ENCODE assay signal across 1 cellular context in the genomic region with DNA sequence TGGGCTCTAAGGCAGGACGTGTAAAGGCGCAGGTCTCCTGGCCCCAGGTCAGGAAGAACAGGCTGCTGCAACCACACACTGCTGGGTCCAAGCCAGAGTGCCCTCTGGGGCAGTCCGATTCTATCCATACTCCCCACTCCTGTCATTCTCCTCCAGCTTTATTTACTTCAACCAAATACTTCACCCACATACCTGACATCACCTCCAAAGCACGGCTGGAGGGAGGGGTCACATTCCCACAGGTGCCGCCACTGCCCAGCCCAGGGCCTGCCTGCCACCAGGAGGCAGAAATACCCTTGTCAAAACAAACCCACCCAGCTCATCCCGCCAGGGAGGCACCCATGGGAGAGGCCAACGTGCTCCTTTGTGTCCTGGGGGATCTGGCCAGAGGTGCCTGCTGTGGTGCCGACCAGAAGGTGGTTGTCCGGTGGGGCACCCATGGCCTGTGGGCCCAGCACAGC.
TF ChIP-seq lines count a peak whose summit lies in the region.

No MANE protein-coding gene starts in this region.

TF ChIP-seq in HepG2, 621 proteins besides CTCF, POLR2A, EP300 and RAD21 (continued from another document and continues in another):
- TF ChIP-seq, protein P1, sequence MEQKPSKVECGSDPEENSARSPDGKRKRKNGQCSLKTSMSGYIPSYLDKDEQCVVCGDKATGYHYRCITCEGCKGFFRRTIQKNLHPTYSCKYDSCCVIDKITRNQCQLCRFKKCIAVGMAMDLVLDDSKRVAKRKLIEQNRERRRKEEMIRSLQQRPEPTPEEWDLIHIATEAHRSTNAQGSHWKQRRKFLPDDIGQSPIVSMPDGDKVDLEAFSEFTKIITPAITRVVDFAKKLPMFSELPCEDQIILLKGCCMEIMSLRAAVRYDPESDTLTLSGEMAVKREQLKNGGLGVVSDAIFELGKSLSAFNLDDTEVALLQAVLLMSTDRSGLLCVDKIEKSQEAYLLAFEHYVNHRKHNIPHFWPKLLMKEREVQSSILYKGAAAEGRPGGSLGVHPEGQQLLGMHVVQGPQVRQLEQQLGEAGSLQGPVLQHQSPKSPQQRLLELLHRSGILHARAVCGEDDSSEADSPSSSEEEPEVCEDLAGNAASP (CRISPR knock-in tag; IDR thresholded peaks at IDR 0.05; ENCODE audit: borderline replicate concordance), result no peak
- TF ChIP-seq ZFY (CRISPR knock-in tag; IDR thresholded peaks at IDR 0.05) (0 out of 2 replicates have a peak, but pooled peaks have one; percentile 26), KAT8 (CRISPR knock-in tag; IDR thresholded peaks at IDR 0.05) (0 out of 2 replicates have a peak, but pooled peaks have one; percentile 32), ZNF256 (CRISPR knock-in tag; conservative IDR thresholded peaks at IDR 0.05) (no peak), ZIK1 (CRISPR knock-in tag; IDR thresholded peaks at IDR 0.05; ENCODE audit: borderline replicate concordance, low read depth) (no peak), FOXO1 (CRISPR knock-in tag; IDR thresholded peaks at IDR 0.05) (no peak), TOPORS (CRISPR knock-in tag; IDR thresholded peaks at IDR 0.05) (no peak), XRCC5 (optimal IDR thresholded peaks at IDR 0.05; ENCODE audit: low read length) (no peak), ZBTB20 (CRISPR knock-in tag; IDR thresholded peaks at IDR 0.05; ENCODE audit: borderline replicate concordance, low read depth) (no peak; the same call in 1 of the 2 replicates), ZNF839 (CRISPR knock-in tag; IDR thresholded peaks at IDR 0.05; ENCODE audit: borderline replicate concordance) (no peak), PHF20 (CRISPR knock-in tag; IDR thresholded peaks at IDR 0.05) (no peak), ZNF678 (CRISPR knock-in tag; IDR thresholded peaks at IDR 0.05) (no peak), ZNF263 (CRISPR knock-in tag; IDR thresholded peaks at IDR 0.05) (peak; percentile 35; the same call in 1 of the 2 replicates), ZNF552 (CRISPR knock-in tag; IDR thresholded peaks at IDR 0.05; ENCODE audit: borderline replicate concordance) (no peak), ZNF143 (CRISPR knock-in tag; IDR thresholded peaks at IDR 0.05) (0 out of 2 replicates have a peak, but pooled peaks have one; percentile 10), ZFP36 (IDR thresholded peaks at IDR 0.05; ENCODE audit: borderline replicate concordance, low read depth, low read length, partially characterized antibody) (no peak), ZFP62 (CRISPR knock-in tag; IDR thresholded peaks at IDR 0.05) (0 out of 2 replicates have a peak, but pooled peaks have one; percentile 21), SNAI1 (CRISPR knock-in tag; IDR thresholded peaks at IDR 0.05; ENCODE audit: borderline replicate concordance) (0 out of 2 replicates have a peak, but pooled peaks have one; percentile 38), FOSL1 (CRISPR knock-in tag; IDR thresholded peaks at IDR 0.05; ENCODE audit: borderline replicate concordance) (no peak), ARNT (IDR thresholded peaks at IDR 0.05) (no peak), ZNF232 (CRISPR knock-in tag; IDR thresholded peaks at IDR 0.05; ENCODE audit: borderline replicate concordance) (0 out of 2 replicates have a peak, but pooled peaks have one; percentile 19), BRCA1 (CRISPR knock-in tag; IDR thresholded peaks at IDR 0.05) (0 out of 2 replicates have a peak, but pooled peaks have one; percentile 16), NFE2L1 (CRISPR knock-in tag; IDR thresholded peaks at IDR 0.05; ENCODE audit: borderline replicate concordance) (no peak), KAT2B (IDR thresholded peaks at IDR 0.05; ENCODE audit: borderline replicate concordance, low read depth, low read length) (no peak), BCL6 (CRISPR knock-in tag; IDR thresholded peaks at IDR 0.05) (no peak), KLF9 (CRISPR knock-in tag; IDR thresholded peaks at IDR 0.05; ENCODE audit: low read depth) (no peak), MYNN (CRISPR knock-in tag; IDR thresholded peaks at IDR 0.05; ENCODE audit: low read depth) (no peak), SP5 (CRISPR knock-in tag; IDR thresholded peaks at IDR 0.05; ENCODE audit: borderline replicate concordance, low read depth) (no peak), RFX5 (IDR thresholded peaks at IDR 0.05; ENCODE audit: low read depth, low read length) (no peak), CCDC6 (CRISPR knock-in tag; IDR thresholded peaks at IDR 0.05) (no peak), RELA (CRISPR knock-in tag; IDR thresholded peaks at IDR 0.05) (no peak), ZNF501 (CRISPR knock-in tag; IDR thresholded peaks at IDR 0.05) (0 out of 2 replicates have a peak, but pooled peaks have one; percentile 7), SIN3B (IDR thresholded peaks at IDR 0.05; ENCODE audit: low read length) (no peak), NR1H2 (CRISPR knock-in tag; IDR thresholded peaks at IDR 0.05; ENCODE audit: borderline replicate concordance, low read depth) (no peak), ZNF30 (CRISPR knock-in tag; IDR thresholded peaks at IDR 0.05) (no peak), HOXA3 (CRISPR knock-in tag; IDR thresholded peaks at IDR 0.05) (no peak; the same call in 1 of the 2 replicates)
- TF ChIP-seq, protein P2, sequence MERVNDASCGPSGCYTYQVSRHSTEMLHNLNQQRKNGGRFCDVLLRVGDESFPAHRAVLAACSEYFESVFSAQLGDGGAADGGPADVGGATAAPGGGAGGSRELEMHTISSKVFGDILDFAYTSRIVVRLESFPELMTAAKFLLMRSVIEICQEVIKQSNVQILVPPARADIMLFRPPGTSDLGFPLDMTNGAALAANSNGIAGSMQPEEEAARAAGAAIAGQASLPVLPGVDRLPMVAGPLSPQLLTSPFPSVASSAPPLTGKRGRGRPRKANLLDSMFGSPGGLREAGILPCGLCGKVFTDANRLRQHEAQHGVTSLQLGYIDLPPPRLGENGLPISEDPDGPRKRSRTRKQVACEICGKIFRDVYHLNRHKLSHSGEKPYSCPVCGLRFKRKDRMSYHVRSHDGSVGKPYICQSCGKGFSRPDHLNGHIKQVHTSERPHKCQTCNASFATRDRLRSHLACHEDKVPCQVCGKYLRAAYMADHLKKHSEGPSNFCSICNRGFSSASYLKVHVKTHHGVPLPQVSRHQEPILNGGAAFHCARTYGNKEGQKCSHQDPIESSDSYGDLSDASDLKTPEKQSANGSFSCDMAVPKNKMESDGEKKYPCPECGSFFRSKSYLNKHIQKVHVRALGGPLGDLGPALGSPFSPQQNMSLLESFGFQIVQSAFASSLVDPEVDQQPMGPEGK (CRISPR knock-in tag; IDR thresholded peaks at IDR 0.05), result 0 out of 2 replicates have a peak, but pooled peaks have one; percentile 11
- TF ChIP-seq, protein P3, sequence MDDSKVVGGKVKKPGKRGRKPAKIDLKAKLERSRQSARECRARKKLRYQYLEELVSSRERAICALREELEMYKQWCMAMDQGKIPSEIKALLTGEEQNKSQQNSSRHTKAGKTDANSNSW (CRISPR knock-in tag; IDR thresholded peaks at IDR 0.05; ENCODE audit: borderline replicate concordance), result no peak
- TF ChIP-seq, protein P4, sequence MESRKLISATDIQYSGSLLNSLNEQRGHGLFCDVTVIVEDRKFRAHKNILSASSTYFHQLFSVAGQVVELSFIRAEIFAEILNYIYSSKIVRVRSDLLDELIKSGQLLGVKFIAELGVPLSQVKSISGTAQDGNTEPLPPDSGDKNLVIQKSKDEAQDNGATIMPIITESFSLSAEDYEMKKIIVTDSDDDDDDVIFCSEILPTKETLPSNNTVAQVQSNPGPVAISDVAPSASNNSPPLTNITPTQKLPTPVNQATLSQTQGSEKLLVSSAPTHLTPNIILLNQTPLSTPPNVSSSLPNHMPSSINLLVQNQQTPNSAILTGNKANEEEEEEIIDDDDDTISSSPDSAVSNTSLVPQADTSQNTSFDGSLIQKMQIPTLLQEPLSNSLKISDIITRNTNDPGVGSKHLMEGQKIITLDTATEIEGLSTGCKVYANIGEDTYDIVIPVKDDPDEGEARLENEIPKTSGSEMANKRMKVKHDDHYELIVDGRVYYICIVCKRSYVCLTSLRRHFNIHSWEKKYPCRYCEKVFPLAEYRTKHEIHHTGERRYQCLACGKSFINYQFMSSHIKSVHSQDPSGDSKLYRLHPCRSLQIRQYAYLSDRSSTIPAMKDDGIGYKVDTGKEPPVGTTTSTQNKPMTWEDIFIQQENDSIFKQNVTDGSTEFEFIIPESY (CRISPR knock-in tag; IDR thresholded peaks at IDR 0.05), result peak; percentile 27; the same call in 1 of the 2 replicates
- TF ChIP-seq, protein P5, sequence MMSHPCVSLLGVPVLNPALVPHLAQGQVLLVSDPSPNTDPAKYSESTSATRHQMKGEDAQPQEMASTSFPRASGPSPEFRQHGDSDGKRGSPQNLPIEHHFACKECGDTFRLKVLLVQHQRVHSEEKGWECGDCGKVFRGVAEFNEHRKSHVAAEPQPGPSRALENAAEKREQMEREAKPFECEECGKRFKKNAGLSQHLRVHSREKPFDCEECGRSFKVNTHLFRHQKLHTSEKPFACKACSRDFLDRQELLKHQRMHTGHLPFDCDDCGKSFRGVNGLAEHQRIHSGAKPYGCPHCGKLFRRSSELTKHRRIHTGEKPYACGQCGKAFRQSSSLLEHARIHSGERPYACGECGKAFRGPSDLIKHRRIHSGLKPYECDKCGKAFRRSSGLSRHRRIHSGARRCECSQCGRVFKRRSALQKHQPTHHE (CRISPR knock-in tag; IDR thresholded peaks at IDR 0.05; ENCODE audit: borderline replicate concordance), result 0 out of 2 replicates have a peak, but pooled peaks have one; percentile 37
- TF ChIP-seq, protein P6, sequence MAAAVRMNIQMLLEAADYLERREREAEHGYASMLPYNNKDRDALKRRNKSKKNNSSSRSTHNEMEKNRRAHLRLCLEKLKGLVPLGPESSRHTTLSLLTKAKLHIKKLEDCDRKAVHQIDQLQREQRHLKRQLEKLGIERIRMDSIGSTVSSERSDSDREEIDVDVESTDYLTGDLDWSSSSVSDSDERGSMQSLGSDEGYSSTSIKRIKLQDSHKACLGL (CRISPR knock-in tag; IDR thresholded peaks at IDR 0.05), result 0 out of 2 replicates have a peak, but pooled peaks have one; percentile 22
- TF ChIP-seq, protein P7, sequence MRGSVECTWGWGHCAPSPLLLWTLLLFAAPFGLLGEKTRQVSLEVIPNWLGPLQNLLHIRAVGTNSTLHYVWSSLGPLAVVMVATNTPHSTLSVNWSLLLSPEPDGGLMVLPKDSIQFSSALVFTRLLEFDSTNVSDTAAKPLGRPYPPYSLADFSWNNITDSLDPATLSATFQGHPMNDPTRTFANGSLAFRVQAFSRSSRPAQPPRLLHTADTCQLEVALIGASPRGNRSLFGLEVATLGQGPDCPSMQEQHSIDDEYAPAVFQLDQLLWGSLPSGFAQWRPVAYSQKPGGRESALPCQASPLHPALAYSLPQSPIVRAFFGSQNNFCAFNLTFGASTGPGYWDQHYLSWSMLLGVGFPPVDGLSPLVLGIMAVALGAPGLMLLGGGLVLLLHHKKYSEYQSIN (CRISPR knock-in tag; IDR thresholded peaks at IDR 0.05; ENCODE audit: borderline replicate concordance), result no peak
- TF ChIP-seq, protein P8, sequence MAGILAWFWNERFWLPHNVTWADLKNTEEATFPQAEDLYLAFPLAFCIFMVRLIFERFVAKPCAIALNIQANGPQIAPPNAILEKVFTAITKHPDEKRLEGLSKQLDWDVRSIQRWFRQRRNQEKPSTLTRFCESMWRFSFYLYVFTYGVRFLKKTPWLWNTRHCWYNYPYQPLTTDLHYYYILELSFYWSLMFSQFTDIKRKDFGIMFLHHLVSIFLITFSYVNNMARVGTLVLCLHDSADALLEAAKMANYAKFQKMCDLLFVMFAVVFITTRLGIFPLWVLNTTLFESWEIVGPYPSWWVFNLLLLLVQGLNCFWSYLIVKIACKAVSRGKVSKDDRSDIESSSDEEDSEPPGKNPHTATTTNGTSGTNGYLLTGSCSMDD (CRISPR knock-in tag; IDR thresholded peaks at IDR 0.05), result no peak
- TF ChIP-seq, protein P9, sequence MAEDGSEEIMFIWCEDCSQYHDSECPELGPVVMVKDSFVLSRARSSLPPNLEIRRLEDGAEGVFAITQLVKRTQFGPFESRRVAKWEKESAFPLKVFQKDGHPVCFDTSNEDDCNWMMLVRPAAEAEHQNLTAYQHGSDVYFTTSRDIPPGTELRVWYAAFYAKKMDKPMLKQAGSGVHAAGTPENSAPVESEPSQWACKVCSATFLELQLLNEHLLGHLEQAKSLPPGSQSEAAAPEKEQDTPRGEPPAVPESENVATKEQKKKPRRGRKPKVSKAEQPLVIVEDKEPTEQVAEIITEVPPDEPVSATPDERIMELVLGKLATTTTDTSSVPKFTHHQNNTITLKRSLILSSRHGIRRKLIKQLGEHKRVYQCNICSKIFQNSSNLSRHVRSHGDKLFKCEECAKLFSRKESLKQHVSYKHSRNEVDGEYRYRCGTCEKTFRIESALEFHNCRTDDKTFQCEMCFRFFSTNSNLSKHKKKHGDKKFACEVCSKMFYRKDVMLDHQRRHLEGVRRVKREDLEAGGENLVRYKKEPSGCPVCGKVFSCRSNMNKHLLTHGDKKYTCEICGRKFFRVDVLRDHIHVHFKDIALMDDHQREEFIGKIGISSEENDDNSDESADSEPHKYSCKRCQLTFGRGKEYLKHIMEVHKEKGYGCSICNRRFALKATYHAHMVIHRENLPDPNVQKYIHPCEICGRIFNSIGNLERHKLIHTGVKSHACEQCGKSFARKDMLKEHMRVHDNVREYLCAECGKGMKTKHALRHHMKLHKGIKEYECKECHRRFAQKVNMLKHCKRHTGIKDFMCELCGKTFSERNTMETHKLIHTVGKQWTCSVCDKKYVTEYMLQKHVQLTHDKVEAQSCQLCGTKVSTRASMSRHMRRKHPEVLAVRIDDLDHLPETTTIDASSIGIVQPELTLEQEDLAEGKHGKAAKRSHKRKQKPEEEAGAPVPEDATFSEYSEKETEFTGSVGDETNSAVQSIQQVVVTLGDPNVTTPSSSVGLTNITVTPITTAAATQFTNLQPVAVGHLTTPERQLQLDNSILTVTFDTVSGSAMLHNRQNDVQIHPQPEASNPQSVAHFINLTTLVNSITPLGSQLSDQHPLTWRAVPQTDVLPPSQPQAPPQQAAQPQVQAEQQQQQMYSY (CRISPR knock-in tag; IDR thresholded peaks at IDR 0.05), result peak; percentile 45; the same call in 1 of the 2 replicates
- TF ChIP-seq, protein P10, sequence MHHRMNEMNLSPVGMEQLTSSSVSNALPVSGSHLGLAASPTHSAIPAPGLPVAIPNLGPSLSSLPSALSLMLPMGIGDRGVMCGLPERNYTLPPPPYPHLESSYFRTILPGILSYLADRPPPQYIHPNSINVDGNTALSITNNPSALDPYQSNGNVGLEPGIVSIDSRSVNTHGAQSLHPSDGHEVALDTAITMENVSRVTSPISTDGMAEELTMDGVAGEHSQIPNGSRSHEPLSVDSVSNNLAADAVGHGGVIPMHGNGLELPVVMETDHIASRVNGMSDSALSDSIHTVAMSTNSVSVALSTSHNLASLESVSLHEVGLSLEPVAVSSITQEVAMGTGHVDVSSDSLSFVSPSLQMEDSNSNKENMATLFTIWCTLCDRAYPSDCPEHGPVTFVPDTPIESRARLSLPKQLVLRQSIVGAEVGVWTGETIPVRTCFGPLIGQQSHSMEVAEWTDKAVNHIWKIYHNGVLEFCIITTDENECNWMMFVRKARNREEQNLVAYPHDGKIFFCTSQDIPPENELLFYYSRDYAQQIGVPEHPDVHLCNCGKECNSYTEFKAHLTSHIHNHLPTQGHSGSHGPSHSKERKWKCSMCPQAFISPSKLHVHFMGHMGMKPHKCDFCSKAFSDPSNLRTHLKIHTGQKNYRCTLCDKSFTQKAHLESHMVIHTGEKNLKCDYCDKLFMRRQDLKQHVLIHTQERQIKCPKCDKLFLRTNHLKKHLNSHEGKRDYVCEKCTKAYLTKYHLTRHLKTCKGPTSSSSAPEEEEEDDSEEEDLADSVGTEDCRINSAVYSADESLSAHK (CRISPR knock-in tag; IDR thresholded peaks at IDR 0.05; ENCODE audit: borderline replicate concordance), result no peak
